Comparison of ENCODE assay signal across 12 cellular contexts in the genomic region with DNA sequence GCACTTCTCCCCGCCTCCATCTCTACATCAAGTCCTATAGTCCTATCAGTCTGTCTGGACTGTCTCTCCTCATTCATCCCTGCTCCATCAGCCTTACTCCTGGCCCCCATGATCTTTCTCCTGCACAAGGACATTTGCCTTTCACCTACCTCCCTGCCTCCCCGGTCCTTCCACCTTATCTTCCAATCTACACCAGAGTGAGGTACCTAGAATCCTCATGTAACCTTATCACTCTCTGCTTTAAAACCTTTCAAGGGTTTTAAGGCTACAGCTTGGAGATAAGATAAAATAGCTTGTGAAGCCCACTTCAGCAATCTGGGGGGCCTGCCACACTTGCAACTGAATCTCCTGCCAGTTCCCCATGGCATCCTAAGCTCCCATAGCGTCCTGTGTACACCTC. TPM values are rescaled to one million over a fixed set of nuclear protein-coding genes. Genes with fewer than 3 reads are reported as not detected.
DNase-seq lines count a peak whose midpoint lies in the region; ATAC-seq and TF ChIP-seq lines count a peak whose summit lies in the region.
"Had no signal": no experiment of that assay in that cellular context is flagged by ENCODE, and none has a peak within 500 bp of the region (broad histone marks: within the 10 kb centered on the region; RNA-seq: fewer than 3 reads in every experiment).

No MANE protein-coding gene starts in this region.

- no peak overlapping the region for H2BK15ac ChIP-seq in mesenchymal stem cell (ENCODE audit: low read depth, poor library complexity, severe bottlenecking)

- no peak for DNase-seq in MCF 10A (ENCODE audit: unreplicated experiment)
- DNase-seq in breast epithelium (ENCODE audit: low spot score in 2 of 2) = no peak
- DNase-seq in activated naive CD8-positive, alpha-beta T cell treated with anti-CD3 and anti-CD28 coated beads, Interleukin-2, amount 10 ng/mL, durations not matched to agents 7 days and 5 days = no peak
- DNase-seq in mesenchymal stem cell = no peak
- DNase-seq in thoracic aorta (ENCODE audit: low spot score) = no peak
- DNase-seq in NCI-H510A (lab: John Stamatoyannopoulos, UW) = no peak
- no peak for DNase-seq in neural progenitor cell (ENCODE audit: low spot score)
- DNase-seq in WERI-Rb-1 = no peak
- DNase-seq: activated CD4-positive, alpha-beta T cell treated with anti-CD3 and anti-CD28 coated beads, Interleukin-2, amount 50 U/mL, for 1 hour; activated naive CD4-positive, alpha-beta T cell treated with anti-CD3 and anti-CD28 coated beads, Interleukin-2, amount 10 ng/mL, durations not matched to agents 7 days and 5 days; T-helper 1 cell had no signal

- H3K27ac Mint-ChIP-seq in MCF 10A (ENCODE audit: low read depth, unreplicated experiment) (peak overlapping the region; percentile 10), neural progenitor cell (no peak overlapping the region)
- peak overlapping the region; percentile 1 for H3K27ac Mint-ChIP-seq in activated naive CD8-positive, alpha-beta T cell treated with anti-CD3 and anti-CD28 coated beads, Interleukin-2, amount 10 ng/mL, durations not matched to agents 7 days and 5 days
- H3K27ac Mint-ChIP-seq: activated naive CD4-positive, alpha-beta T cell treated with anti-CD3 and anti-CD28 coated beads, Interleukin-2, amount 10 ng/mL, durations not matched to agents 7 days and 5 days; nephron had no signal

- H2BK120ac ChIP-seq in mesenchymal stem cell (ENCODE audit: low read depth, low read length) = no peak overlapping the region

- H3K9me3 ChIP-seq in breast epithelium (no peaks in the 10 kb centered on the region), mesenchymal stem cell (ENCODE audit: control insufficient read depth, low read length) (no peaks in the 10 kb centered on the region), thoracic aorta (no peaks in the 10 kb centered on the region), neural progenitor cell (ENCODE audit: low read depth) (no peaks in the 10 kb centered on the region), WERI-Rb-1 (ENCODE audit: severe bottlenecking) (no peaks in the 10 kb centered on the region)

- H2BK12ac ChIP-seq in mesenchymal stem cell (ENCODE audit: low read length in 2 of 2) = peak overlapping the region; percentile 9 to 74

- no peak overlapping the region for H4K8ac ChIP-seq in mesenchymal stem cell (ENCODE audit: low read length)

- H3K4me2 ChIP-seq in mesenchymal stem cell (ENCODE audit: low read length, poor library complexity, severe bottlenecking) (no peak overlapping the region), neural progenitor cell (no peak overlapping the region)

- H3K4me1 Mint-ChIP-seq in MCF 10A (ENCODE audit: insufficient read depth, unreplicated experiment) (peaks cover 67% of the 10 kb centered on the region), neural progenitor cell (peaks cover 38% of the 10 kb centered on the region)
- H3K4me1 Mint-ChIP-seq in activated naive CD8-positive, alpha-beta T cell treated with anti-CD3 and anti-CD28 coated beads, Interleukin-2, amount 10 ng/mL, durations not matched to agents 7 days and 5 days = peaks cover 48% of the 10 kb centered on the region

- H3K4me3 ChIP-seq in breast epithelium = no peak overlapping the region
- H3K4me3 ChIP-seq in mesenchymal stem cell (ENCODE audit: insufficient read depth in 1 of 2, low read depth in 1 of 2, low read length in 2 of 2) = no peak overlapping the region
- H3K4me3 ChIP-seq in thoracic aorta = no peak overlapping the region
- H3K4me3 ChIP-seq in neural progenitor cell = no peak overlapping the region
- H3K4me3 ChIP-seq in WERI-Rb-1 (ENCODE audit: low read depth, low read length) = no peak overlapping the region

- no peaks in the 10 kb centered on the region for H3K36me3 ChIP-seq in breast epithelium
- H3K36me3 ChIP-seq in mesenchymal stem cell (ENCODE audit: control insufficient read depth in 1 of 2, insufficient read depth in 2 of 2, low read depth in 1 of 2, low read length in 2 of 2) = peaks cover 8 to 16% of the 10 kb centered on the region in 2 experiments
- H3K36me3 ChIP-seq in thoracic aorta = no peaks in the 10 kb centered on the region
- no peaks in the 10 kb centered on the region for H3K36me3 ChIP-seq in neural progenitor cell
- peaks cover 45% of the 10 kb centered on the region for H3K36me3 ChIP-seq in WERI-Rb-1

- no peaks in the 10 kb centered on the region for H3K79me1 ChIP-seq in mesenchymal stem cell (replicated peaks; ENCODE audit: low read length, poor library complexity, severe bottlenecking)

- peak overlapping the region in 1 of 2 donors; percentile 68 for H3K27ac ChIP-seq in breast epithelium
- no peak overlapping the region for H3K27ac ChIP-seq in mesenchymal stem cell (ENCODE audit: low read length, poor library complexity, severe bottlenecking)
- peak overlapping the region; percentile 51 to 67 for H3K27ac ChIP-seq in thoracic aorta
- H3K27ac ChIP-seq in neural progenitor cell = no peak overlapping the region
- no peak overlapping the region for H3K27ac ChIP-seq in WERI-Rb-1

- H4K20me1 ChIP-seq in neural progenitor cell (ENCODE audit: low read depth) = peaks cover 18% of the 10 kb centered on the region

- H2BK5ac ChIP-seq in mesenchymal stem cell (ENCODE audit: low read depth, low read length, poor library complexity, severe bottlenecking) = no peak overlapping the region

- peaks cover 43% of the 10 kb centered on the region for H3F3A ChIP-seq in neural progenitor cell (ENCODE audit: low read depth)

- TF ChIP-seq POLR2A in breast epithelium (IDR thresholded peaks at IDR 0.05) = no peak

- TF ChIP-seq CTCF in MCF 10A (IDR thresholded peaks at IDR 0.05; ENCODE audit: unreplicated experiment) (no peak), breast epithelium (IDR thresholded peaks at IDR 0.05) (no peak), thoracic aorta (IDR thresholded peaks at IDR 0.05) (no peak), neural progenitor cell (IDR thresholded peaks at IDR 0.05) (no peak), WERI-Rb-1 (IDR thresholded peaks at IDR 0.05; ENCODE audit: low read depth, low read length) (no peak)

- H2AK5ac ChIP-seq in mesenchymal stem cell (ENCODE audit: low read length, severe bottlenecking) = peak overlapping the region; percentile 30

- WGBS in mesenchymal stem cell = 68% methylated on average over 3 of the region's 3 CpGs

- intact Hi-C loops in MCF 10A (cut with micrococcal nuclease) = no loop called here
- intact Hi-C loops in breast epithelium (cut with DNase I; ENCODE audit: low total_unique reads) = no loop called here

- H2AFZ ChIP-seq in mesenchymal stem cell (ENCODE audit: low read depth, low read length) (no peak overlapping the region), neural progenitor cell (replicated peaks) (no peak overlapping the region)

- no peak overlapping the region for H4K91ac ChIP-seq in mesenchymal stem cell (ENCODE audit: low read length)

- POLR2A ChIA-PET in MCF 10A (lab: Yijun Ruan, JAX) = interaction anchor here (2.3 kb wide), 1 partner anchor 12 kb away, joined by 15 read pairs; a partner anchor contains a TSS
- POLR2A ChIA-PET in activated naive CD8-positive, alpha-beta T cell treated with anti-CD3 and anti-CD28 coated beads, Interleukin-2, amount 10 ng/mL, durations not matched to agents 7 days and 5 days (lab: Charles Lee) = no interaction called here

- ATAC-seq in activated naive CD8-positive, alpha-beta T cell treated with anti-CD3 and anti-CD28 coated beads, Interleukin-2, amount 10 ng/mL, durations not matched to agents 7 days and 5 days (ENCODE audit: low read depth) = no peak
- ATAC-seq in thoracic aorta (ENCODE audit: insufficient number of reproducible peaks, low FRiP score, low read depth) = no peak

- H3K9ac ChIP-seq in mesenchymal stem cell (ENCODE audit: low read length) (no peak overlapping the region), neural progenitor cell (no peak overlapping the region)

- H3K4me3 Mint-ChIP-seq in MCF 10A (ENCODE audit: unreplicated experiment) = no peak overlapping the region
- no peak overlapping the region for H3K4me3 Mint-ChIP-seq in activated naive CD8-positive, alpha-beta T cell treated with anti-CD3 and anti-CD28 coated beads, Interleukin-2, amount 10 ng/mL, durations not matched to agents 7 days and 5 days
- H3K4me3 Mint-ChIP-seq in neural progenitor cell = no peak overlapping the region
- H3K4me3 Mint-ChIP-seq: activated naive CD4-positive, alpha-beta T cell treated with anti-CD3 and anti-CD28 coated beads, Interleukin-2, amount 10 ng/mL, durations not matched to agents 7 days and 5 days; nephron had no signal

- no TSS peak for BruUV-seq in MCF 10A (replicated peaks; lab: Mats Ljungman, UMichigan)

- H3K27me3 ChIP-seq in breast epithelium (no peaks in the 10 kb centered on the region), mesenchymal stem cell (ENCODE audit: control insufficient read depth in 1 of 2, insufficient read depth in 1 of 2, low read length in 2 of 2) (no peaks in the 10 kb centered on the region), thoracic aorta (replicated peaks; ENCODE audit: insufficient read depth) (no peaks in the 10 kb centered on the region), neural progenitor cell (no peaks in the 10 kb centered on the region), WERI-Rb-1 (ENCODE audit: insufficient read depth, low read depth, severe bottlenecking) (no peaks in the 10 kb centered on the region)

- H3K36me3 Mint-ChIP-seq in MCF 10A (ENCODE audit: insufficient read depth, unreplicated experiment) = peaks cover 25% of the 10 kb centered on the region
- H3K36me3 Mint-ChIP-seq in activated naive CD8-positive, alpha-beta T cell treated with anti-CD3 and anti-CD28 coated beads, Interleukin-2, amount 10 ng/mL, durations not matched to agents 7 days and 5 days = peaks cover 25% of the 10 kb centered on the region
- H3K36me3 Mint-ChIP-seq in neural progenitor cell = peaks cover 15% of the 10 kb centered on the region

- peaks cover 77% of the 10 kb centered on the region for H3K79me2 ChIP-seq in neural progenitor cell (ENCODE audit: low read depth)

- H3K27me3 Mint-ChIP-seq in MCF 10A (ENCODE audit: insufficient read depth, unreplicated experiment) (no peaks in the 10 kb centered on the region), neural progenitor cell (ENCODE audit: insufficient read depth, low read depth) (peaks cover 2% of the 10 kb centered on the region)
- no peaks in the 10 kb centered on the region for H3K27me3 Mint-ChIP-seq in activated naive CD8-positive, alpha-beta T cell treated with anti-CD3 and anti-CD28 coated beads, Interleukin-2, amount 10 ng/mL, durations not matched to agents 7 days and 5 days
- H3K27me3 Mint-ChIP-seq: activated naive CD4-positive, alpha-beta T cell treated with anti-CD3 and anti-CD28 coated beads, Interleukin-2, amount 10 ng/mL, durations not matched to agents 7 days and 5 days had no signal

- H3K4ac ChIP-seq in mesenchymal stem cell (ENCODE audit: low read depth in 1 of 2, low read length in 2 of 2) = no peak overlapping the region

- CTCF ChIA-PET in MCF 10A (lab: Yijun Ruan, JAX) = interaction anchor here (0.6 kb wide), 2 partner anchors 12 to 198 kb away, joined by 3 read pairs; no protein-coding TSS in a partner anchor

- H3K14ac ChIP-seq in mesenchymal stem cell (ENCODE audit: low read length in 2 of 2) = peak overlapping the region in 1 of 2 experiments; percentile 77

- H3K18ac ChIP-seq in mesenchymal stem cell (ENCODE audit: low read depth in 1 of 2, low read length in 2 of 2) = peak overlapping the region; percentile 26 to 54

- H3K4me1 ChIP-seq in breast epithelium (peaks cover 0 to 6% of the 10 kb centered on the region in 2 donors), mesenchymal stem cell (ENCODE audit: control insufficient read depth, insufficient read depth, low read depth, low read length) (peaks cover 12% of the 10 kb centered on the region), thoracic aorta (ENCODE audit: control insufficient read depth in 1 of 2, low read depth in 2 of 2) (peaks cover 45 to 97% of the 10 kb centered on the region in 2 donors), neural progenitor cell (peaks cover 47% of the 10 kb centered on the region)

- H3K9me3 Mint-ChIP-seq in MCF 10A (ENCODE audit: unreplicated experiment) (no peaks in the 10 kb centered on the region), neural progenitor cell (no peaks in the 10 kb centered on the region)
- no peaks in the 10 kb centered on the region for H3K9me3 Mint-ChIP-seq in activated naive CD8-positive, alpha-beta T cell treated with anti-CD3 and anti-CD28 coated beads, Interleukin-2, amount 10 ng/mL, durations not matched to agents 7 days and 5 days
- H3K9me3 Mint-ChIP-seq: activated naive CD4-positive, alpha-beta T cell treated with anti-CD3 and anti-CD28 coated beads, Interleukin-2, amount 10 ng/mL, durations not matched to agents 7 days and 5 days; nephron had no signal

- peak overlapping the region in 1 of 2 experiments; percentile 79 for H3K23ac ChIP-seq in mesenchymal stem cell (ENCODE audit: low read length in 2 of 2)

RNA-seq across cellular contexts. Expression of a gene that starts 12.8 kb away (rescaled TPM):
- total RNA-seq in MCF 10A (2022) (55.4 and 61.3 TPM in 2 replicates), breast epithelium (10 to 100 TPM; 19.5 to 35.7 (median 35.7) TPM), thoracic aorta (10 to 100 TPM; 42.2 to 57.4 TPM), neural progenitor cell (ENCODE audit: low replicate concordance) (19.7 and 21.2 TPM in 2 replicates)
- total RNA-seq in activated naive CD8-positive, alpha-beta T cell treated with anti-CD3 and anti-CD28 coated beads, Interleukin-2, amount 10 ng/mL, durations not matched to agents 7 days and 5 days = 10 to 100 TPM; 39.5 to 40.1 TPM
- polyA plus RNA-seq in mesenchymal stem cell (2013, experiment 1 of 2) = 117 TPM
- polyA plus RNA-seq in mesenchymal stem cell (2013, experiment 2 of 2) = 117 TPM

Comparison
In these comparisons a context has a peak if more than half of its experiments do, and no peak if none do; other contexts are left out.
1. H3K27ac ChIP-seq: peak in thoracic aorta (2 of 2); none in mesenchymal stem cell (single experiment), neural progenitor cell (single experiment) and WERI-Rb-1 (single experiment).